8 cellular contexts compared by ENCODE assay signal in genomic region chr7:139725077-139725476, GRCh38. TPM values are rescaled to one million over a fixed set of nuclear protein-coding genes. Genes with fewer than 3 reads are reported as not detected.
DNase-seq lines count a peak whose midpoint lies in the region; ATAC-seq, FAIRE-seq and TF ChIP-seq lines count a peak whose summit lies in the region.

No MANE protein-coding gene starts in this region.

- no CpG with 5 or more reads among the region's 6 CpGs for WGBS in mesendoderm (ENCODE audit: extremely low coverage, insufficient coverage, low lambda C conversion rate)

- no peak overlapping the region for H3K4ac ChIP-seq in mesendoderm (ENCODE audit: low read depth, low read length)

- no peaks in the 10 kb centered on the region for H3K79me2 ChIP-seq in mesendoderm (ENCODE audit: control insufficient read depth, insufficient read depth, low read length)

- no peak overlapping the region for H2BK15ac ChIP-seq in mesendoderm (replicated peaks; ENCODE audit: low read depth)

- H3K4me3 ChIP-seq in GM06990 (replicated peaks; ENCODE audit: low read depth, low read length) (no peak overlapping the region), LNCaP clone FGC (ENCODE audit: low read depth, low read length) (peak overlapping the region; percentile 25), fibroblast of pulmonary artery (replicated peaks; ENCODE audit: low read depth, low read length) (no peak overlapping the region), mesendoderm (ENCODE audit: low read length) (no peak overlapping the region)

- H2AK5ac ChIP-seq in mesendoderm (ENCODE audit: low read length), result no peak overlapping the region

- ATAC-seq in GM21717 (IDR thresholded peaks at IDR 0.05; ENCODE audit: unreplicated experiment), result peak; percentile 84

- no peak overlapping the region for H3K18ac ChIP-seq in mesendoderm (ENCODE audit: low read length)

- no peak overlapping the region for H3K56ac ChIP-seq in mesendoderm (ENCODE audit: low read length)

- no peak for TF ChIP-seq CTCF in GM06990 (IDR thresholded peaks at IDR 0.05; ENCODE audit: insufficient read depth, low read length, poor library complexity, severe bottlenecking)
- TF ChIP-seq CTCF in LNCaP clone FGC (IDR thresholded peaks at IDR 0.05; ENCODE audit: control insufficient read depth, extremely low read depth, insufficient read depth), result no peak
- no peak for TF ChIP-seq CTCF in fibroblast of pulmonary artery (IDR thresholded peaks at IDR 0.05; ENCODE audit: low read length, missing control alignments)

- FAIRE-seq in H54 (lab: Jason Lieb, UNC), result no peak

- no peak overlapping the region for H4K8ac ChIP-seq in mesendoderm (ENCODE audit: low read depth, low read length)

- no peak overlapping the region for H3K9ac ChIP-seq in mesendoderm (ENCODE audit: low read length)

- no peak overlapping the region for H4K5ac ChIP-seq in mesendoderm (ENCODE audit: low read length)

- H3K4me2 ChIP-seq in mesendoderm (ENCODE audit: low read length), result no peak overlapping the region

- TF ChIP-seq POLR2A in H54 (IDR thresholded peaks at IDR 0.05; ENCODE audit: low read depth, low read length), result no peak

- H3K27me3 ChIP-seq in GM06990 (replicated peaks; ENCODE audit: control insufficient read depth, insufficient read depth, low read length) (no peaks in the 10 kb centered on the region), mesendoderm (ENCODE audit: insufficient read depth, low read length, poor library complexity) (no peaks in the 10 kb centered on the region)

- no peak overlapping the region for H3K27ac ChIP-seq in mesendoderm (ENCODE audit: low read depth, low read length)

- H2BK120ac ChIP-seq in mesendoderm (ENCODE audit: low read depth, low read length), result no peak overlapping the region

- no peaks in the 10 kb centered on the region for H3K79me1 ChIP-seq in mesendoderm (ENCODE audit: low read length)

- DNase-seq in GM06990 (ENCODE audit: extremely low read depth, insufficient read length) (peak; percentile 44), LNCaP clone FGC (ENCODE audit: low read depth) (peak; percentile 98), fibroblast of pulmonary artery (ENCODE audit: low read depth) (peak; percentile 78), H54 (ENCODE audit: insufficient read length, low spot score) (no peak), mesendoderm (no peak), DMS 273 treated with DMSO at 0.1 percent for 48 hours (lab: John Stamatoyannopoulos, UW) (no peak), COR-L47 (lab: John Stamatoyannopoulos, UW) (no peak)

- H3K23ac ChIP-seq in mesendoderm (ENCODE audit: low read length), result no peak overlapping the region

- H3K36me3 ChIP-seq in GM06990 (ENCODE audit: control insufficient read depth, insufficient read depth, low read length), result peaks cover 3% of the 10 kb centered on the region; the same call in 1 of the 2 replicates
- H3K36me3 ChIP-seq in mesendoderm (ENCODE audit: control insufficient read depth, insufficient read depth, low read length), result no peaks in the 10 kb centered on the region

- no peaks in the 10 kb centered on the region for H3K4me1 ChIP-seq in mesendoderm (ENCODE audit: control insufficient read depth, low read depth, low read length)

- H2BK5ac ChIP-seq in mesendoderm (ENCODE audit: low read length), result no peak overlapping the region

RNA-seq across cellular contexts. Expression of gene HIPK2, which starts 52.7 kb away (rescaled TPM):
- 13.2 TPM for polyA plus RNA-seq in mesendoderm (2013, experiment 1 of 2)
- polyA plus RNA-seq in mesendoderm (2013, experiment 2 of 2), result 13.5 TPM

Comparison
In these comparisons a context has a peak if more than half of its experiments do, and no peak if none do; other contexts are left out.
1. DNase-seq: peak in GM06990 (single experiment), LNCaP clone FGC (single experiment) and fibroblast of pulmonary artery (single experiment); none in H54 (single experiment), mesendoderm (single experiment), DMS 273 treated with DMSO at 0.1 percent for 48 hours (single experiment) and COR-L47 (single experiment).